ENCODE assay signal across 2 cellular contexts in genomic region chr4:151231915-151232595, GRCh38.
TF ChIP-seq lines count a peak whose summit lies in the region.

No MANE protein-coding gene starts in this region.

TF ChIP-seq in liver, 16 proteins besides CTCF, POLR2A, EP300 and RAD21:
- TF ChIP-seq HNF4G (IDR thresholded peaks at IDR 0.05) (no peak), NR2F2 (IDR thresholded peaks at IDR 0.05) (peak; percentile 17)
TF ChIP-seq in liver: peak in this region for 1.

TF ChIP-seq in HepG2, 621 proteins besides CTCF, POLR2A, EP300 and RAD21:
- no peak for TF ChIP-seq ZNF318 (CRISPR knock-in tag; IDR thresholded peaks at IDR 0.05)
- no peak for TF ChIP-seq ZNF563 (CRISPR knock-in tag; IDR thresholded peaks at IDR 0.05)
- TF ChIP-seq CENPBD1 (CRISPR knock-in tag; IDR thresholded peaks at IDR 0.05; ENCODE audit: borderline replicate concordance, low read depth): no peak
- no peak for TF ChIP-seq ARID5B (CRISPR knock-in tag; IDR thresholded peaks at IDR 0.05)
- no peak for TF ChIP-seq PHF8 (CRISPR knock-in tag; IDR thresholded peaks at IDR 0.05)
